ENCODE assay signal across 1 cellular context in genomic region chr6:43286995-43287716, GRCh38.
TF ChIP-seq lines count a peak whose summit lies in the region.

No MANE protein-coding gene starts in this region.

TF ChIP-seq in H1, 55 proteins besides CTCF, POLR2A, EP300 and RAD21:
- TF ChIP-seq SAP30 (IDR thresholded peaks at IDR 0.05; ENCODE audit: insufficient read depth, insufficient replicate concordance, low read length) (no peak), POU5F1 (IDR thresholded peaks at IDR 0.05; ENCODE audit: low read depth, low read length) (peak; percentile 18; the same call in 1 of the 2 replicates)
- TF ChIP-seq, protein P1, sequence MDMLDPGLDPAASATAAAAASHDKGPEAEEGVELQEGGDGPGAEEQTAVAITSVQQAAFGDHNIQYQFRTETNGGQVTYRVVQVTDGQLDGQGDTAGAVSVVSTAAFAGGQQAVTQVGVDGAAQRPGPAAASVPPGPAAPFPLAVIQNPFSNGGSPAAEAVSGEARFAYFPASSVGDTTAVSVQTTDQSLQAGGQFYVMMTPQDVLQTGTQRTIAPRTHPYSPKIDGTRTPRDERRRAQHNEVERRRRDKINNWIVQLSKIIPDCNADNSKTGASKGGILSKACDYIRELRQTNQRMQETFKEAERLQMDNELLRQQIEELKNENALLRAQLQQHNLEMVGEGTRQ (IDR thresholded peaks at IDR 0.05; ENCODE audit: low read length): no peak
TF ChIP-seq in H1: peak in this region for 1.
